ENCODE assay signal across 17 cellular contexts in the genomic region with DNA sequence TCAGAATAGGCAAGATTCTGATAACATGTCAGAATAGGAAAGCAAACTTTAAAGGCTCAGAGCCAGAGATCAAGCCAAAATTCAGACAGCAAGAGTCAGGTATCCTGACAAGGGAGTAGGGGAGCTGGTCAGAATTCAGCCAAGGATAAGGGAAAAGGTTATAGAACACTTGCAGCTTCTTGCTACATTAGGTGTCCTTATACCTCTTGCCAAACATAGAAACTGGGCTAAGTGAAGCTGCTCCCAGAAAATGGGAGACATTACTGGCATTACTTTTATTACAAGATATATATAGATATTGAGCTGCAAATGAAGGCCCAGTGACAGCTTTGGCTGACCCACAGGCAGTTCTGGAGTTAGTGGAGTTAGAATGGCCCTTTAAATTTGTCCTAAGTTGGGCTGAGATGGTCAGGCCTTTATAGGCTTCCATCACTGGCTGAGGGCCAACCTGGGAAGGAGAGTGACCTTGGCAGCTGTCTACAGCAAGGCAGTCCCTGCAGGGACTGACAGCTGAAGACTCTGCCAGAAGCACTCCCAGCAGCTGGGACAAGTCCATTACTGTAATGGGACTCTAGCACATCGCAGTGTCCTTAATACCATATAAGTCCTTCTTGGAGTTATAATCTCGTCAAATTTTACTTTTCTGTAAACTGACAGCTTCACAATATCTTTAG.
DNase-seq lines count a peak whose midpoint lies in the region; ATAC-seq and TF ChIP-seq lines count a peak whose summit lies in the region.
"Had no signal": no experiment of that assay in that cellular context is flagged by ENCODE, and none has a peak within 500 bp of the region (broad histone marks: within the 10 kb centered on the region; RNA-seq: fewer than 3 reads in every experiment).

No MANE protein-coding gene starts in this region.

- ATAC-seq in gastrocnemius medialis (peak; percentile 96 to 98), SK-N-SH treated with all-trans-retinoic acid at 6 μM for 48 hours (no peak), GM21619 (IDR thresholded peaks at IDR 0.05; ENCODE audit: unreplicated experiment) (no peak)
- ATAC-seq: esophagus mucosa; naive thymus-derived CD4-positive, alpha-beta T cell; Panc1 had no signal

- TF ChIP-seq POLR2A in gastrocnemius medialis (IDR thresholded peaks at IDR 0.05): no peak

- no peaks in the 10 kb centered on the region for H3K9me3 ChIP-seq in hepatocyte (ENCODE audit: low read depth)
- no peaks in the 10 kb centered on the region for H3K9me3 ChIP-seq in gastrocnemius medialis

- 76% methylated on average over 2 of the region's 2 CpGs for WGBS in hepatocyte (ENCODE audit: low lambda C conversion rate, missing lambda C conversion rate)

- H3K9me2 ChIP-seq in hepatocyte (replicated peaks; ENCODE audit: insufficient read depth): no peaks in the 10 kb centered on the region

- DNase-seq in LHCN-M2 (ENCODE audit: low read depth) (peak; percentile 93), SHP77 (lab: John Stamatoyannopoulos, UW) (peak; percentile 18 to 60), hepatocyte (ENCODE audit: low spot score) (peak; percentile 19), gastrocnemius medialis (peak; percentile 76 to 92), mesenteric fat pad (ENCODE audit: low spot score) (no peak), UCSD-AML1 (lab: John Stamatoyannopoulos, UW; ENCODE audit: unreplicated experiment) (no peak)
- DNase-seq: activated CD4-positive, CD25-positive, alpha-beta regulatory T cell treated with anti-CD3 and anti-CD28 coated beads, Interleukin-2, amount 50 U/mL, for 72 hours; activated CD8-positive, alpha-beta memory T cell treated with anti-CD3 and anti-CD28 coated beads, Interleukin-2, amount 50 U/mL, for 4 hours; activated naive CD4-positive, alpha-beta T cell; AML-193; naive thymus-derived CD4-positive, alpha-beta T cell; NCI-H1092; NCI-H2227 treated with DMSO at 0.1 percent for 48 hours had no signal

- no peaks in the 10 kb centered on the region for H3K79me2 ChIP-seq in hepatocyte

- H3K4me1 ChIP-seq in hepatocyte (ENCODE audit: insufficient read depth): peaks cover 10% of the 10 kb centered on the region
- H3K4me1 ChIP-seq in gastrocnemius medialis: peaks cover 30% of the 10 kb centered on the region in 2 donors

- in situ Hi-C loops in gastrocnemius medialis (cut with MboI; ENCODE audit: low sequenced_read_pairs in 4 of 4): no loop called here

- TF ChIP-seq CTCF in hepatocyte (IDR thresholded peaks at IDR 0.05; ENCODE audit: poor library complexity) (no peak), gastrocnemius medialis (IDR thresholded peaks at IDR 0.05 in 4 of 5, conservative IDR thresholded peaks at IDR 0.05 in 1 of 5) (no peak)

- intact Hi-C loops in gastrocnemius medialis (cut with DNase I; ENCODE audit: low total_unique reads): loop anchor here (5.0 kb wide), 1 partner anchor 36 kb away; no protein-coding TSS in a partner anchor

- H2AFZ ChIP-seq in hepatocyte: no peak overlapping the region

- H3K4me2 ChIP-seq in hepatocyte: peak overlapping the region; percentile 54

- no peaks in the 10 kb centered on the region for H4K20me1 ChIP-seq in hepatocyte (ENCODE audit: insufficient read depth, poor library complexity, severe bottlenecking)

- H3K36me3 ChIP-seq in hepatocyte (replicated peaks; ENCODE audit: insufficient read depth, low read depth): no peaks in the 10 kb centered on the region
- H3K36me3 ChIP-seq in gastrocnemius medialis: no peaks in the 10 kb centered on the region

- H3K4me3 ChIP-seq in hepatocyte (no peak overlapping the region), gastrocnemius medialis (no peak overlapping the region)

- H3K27ac ChIP-seq in hepatocyte: peak overlapping the region; percentile 67
- peak overlapping the region; percentile 64 to 81 (median 69) for H3K27ac ChIP-seq in gastrocnemius medialis

- H3K27me3 ChIP-seq in hepatocyte (no peaks in the 10 kb centered on the region), gastrocnemius medialis (no peaks in the 10 kb centered on the region)

TF ChIP-seq in SK-N-SH treated with all-trans-retinoic acid at 6 μM for 48 hours, 23 proteins besides CTCF, POLR2A, EP300 and RAD21 (continues in another document):
- no peak for TF ChIP-seq ZNF565 (CRISPR knock-in tag; conservative IDR thresholded peaks at IDR 0.05; ENCODE audit: low read depth)
- no peak for TF ChIP-seq ESRRG (CRISPR knock-in tag; IDR thresholded peaks at IDR 0.05)
- no peak for TF ChIP-seq CSRNP3 (CRISPR knock-in tag; IDR thresholded peaks at IDR 0.05)
- TF ChIP-seq RARB (CRISPR knock-in tag; IDR thresholded peaks at IDR 0.05): no peak
- TF ChIP-seq CSDC2 (CRISPR knock-in tag; IDR thresholded peaks at IDR 0.05): no peak
- TF ChIP-seq SNAI2 (CRISPR knock-in tag; IDR thresholded peaks at IDR 0.05): no peak
- TF ChIP-seq, protein P1, sequence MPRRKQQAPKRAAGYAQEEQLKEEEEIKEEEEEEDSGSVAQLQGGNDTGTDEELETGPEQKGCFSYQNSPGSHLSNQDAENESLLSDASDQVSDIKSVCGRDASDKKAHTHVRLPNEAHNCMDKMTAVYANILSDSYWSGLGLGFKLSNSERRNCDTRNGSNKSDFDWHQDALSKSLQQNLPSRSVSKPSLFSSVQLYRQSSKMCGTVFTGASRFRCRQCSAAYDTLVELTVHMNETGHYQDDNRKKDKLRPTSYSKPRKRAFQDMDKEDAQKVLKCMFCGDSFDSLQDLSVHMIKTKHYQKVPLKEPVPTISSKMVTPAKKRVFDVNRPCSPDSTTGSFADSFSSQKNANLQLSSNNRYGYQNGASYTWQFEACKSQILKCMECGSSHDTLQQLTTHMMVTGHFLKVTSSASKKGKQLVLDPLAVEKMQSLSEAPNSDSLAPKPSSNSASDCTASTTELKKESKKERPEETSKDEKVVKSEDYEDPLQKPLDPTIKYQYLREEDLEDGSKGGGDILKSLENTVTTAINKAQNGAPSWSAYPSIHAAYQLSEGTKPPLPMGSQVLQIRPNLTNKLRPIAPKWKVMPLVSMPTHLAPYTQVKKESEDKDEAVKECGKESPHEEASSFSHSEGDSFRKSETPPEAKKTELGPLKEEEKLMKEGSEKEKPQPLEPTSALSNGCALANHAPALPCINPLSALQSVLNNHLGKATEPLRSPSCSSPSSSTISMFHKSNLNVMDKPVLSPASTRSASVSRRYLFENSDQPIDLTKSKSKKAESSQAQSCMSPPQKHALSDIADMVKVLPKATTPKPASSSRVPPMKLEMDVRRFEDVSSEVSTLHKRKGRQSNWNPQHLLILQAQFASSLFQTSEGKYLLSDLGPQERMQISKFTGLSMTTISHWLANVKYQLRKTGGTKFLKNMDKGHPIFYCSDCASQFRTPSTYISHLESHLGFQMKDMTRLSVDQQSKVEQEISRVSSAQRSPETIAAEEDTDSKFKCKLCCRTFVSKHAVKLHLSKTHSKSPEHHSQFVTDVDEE (CRISPR knock-in tag; IDR thresholded peaks at IDR 0.05): no peak
- TF ChIP-seq ZC3H10 (CRISPR knock-in tag; IDR thresholded peaks at IDR 0.05): no peak
- no peak for TF ChIP-seq TCF4 (CRISPR knock-in tag; IDR thresholded peaks at IDR 0.05; ENCODE audit: borderline replicate concordance)
- no peak for TF ChIP-seq ISL1 (CRISPR knock-in tag; IDR thresholded peaks at IDR 0.05)
- no peak for TF ChIP-seq TOX (CRISPR knock-in tag; IDR thresholded peaks at IDR 0.05; ENCODE audit: borderline replicate concordance)
- TF ChIP-seq, protein P2, sequence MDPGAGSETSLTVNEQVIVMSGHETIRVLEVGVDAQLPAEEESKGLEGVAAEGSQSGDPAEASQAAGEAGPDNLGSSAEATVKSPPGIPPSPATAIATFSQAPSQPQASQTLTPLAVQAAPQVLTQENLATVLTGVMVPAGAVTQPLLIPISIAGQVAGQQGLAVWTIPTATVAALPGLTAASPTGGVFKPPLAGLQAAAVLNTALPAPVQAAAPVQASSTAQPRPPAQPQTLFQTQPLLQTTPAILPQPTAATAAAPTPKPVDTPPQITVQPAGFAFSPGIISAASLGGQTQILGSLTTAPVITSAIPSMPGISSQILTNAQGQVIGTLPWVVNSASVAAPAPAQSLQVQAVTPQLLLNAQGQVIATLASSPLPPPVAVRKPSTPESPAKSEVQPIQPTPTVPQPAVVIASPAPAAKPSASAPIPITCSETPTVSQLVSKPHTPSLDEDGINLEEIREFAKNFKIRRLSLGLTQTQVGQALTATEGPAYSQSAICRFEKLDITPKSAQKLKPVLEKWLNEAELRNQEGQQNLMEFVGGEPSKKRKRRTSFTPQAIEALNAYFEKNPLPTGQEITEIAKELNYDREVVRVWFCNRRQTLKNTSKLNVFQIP (CRISPR knock-in tag; IDR thresholded peaks at IDR 0.05; ENCODE audit: borderline replicate concordance, low read depth): no peak
- no peak for TF ChIP-seq ZNF70 (CRISPR knock-in tag; IDR thresholded peaks at IDR 0.05)
- TF ChIP-seq ZNF8 (CRISPR knock-in tag; IDR thresholded peaks at IDR 0.05): no peak
- TF ChIP-seq ZFP3 (CRISPR knock-in tag; IDR thresholded peaks at IDR 0.05): no peak
- no peak for TF ChIP-seq CREB5 (CRISPR knock-in tag; IDR thresholded peaks at IDR 0.05; ENCODE audit: low read depth)
- TF ChIP-seq GLIS3 (CRISPR knock-in tag; IDR thresholded peaks at IDR 0.05): no peak
- TF ChIP-seq ARNTL (CRISPR knock-in tag; IDR thresholded peaks at IDR 0.05; ENCODE audit: borderline replicate concordance, low read depth): no peak
- TF ChIP-seq BACH2 (CRISPR knock-in tag; IDR thresholded peaks at IDR 0.05; ENCODE audit: borderline replicate concordance): no peak

Comparison
In these comparisons a context has a peak if more than half of its experiments do, and no peak if none do; other contexts are left out.
1. DNase-seq: peak in LHCN-M2 (single experiment), SHP77 (2 of 2), hepatocyte (single experiment) and gastrocnemius medialis (2 of 2); none in mesenteric fat pad (single experiment) and UCSD-AML1 (single experiment).
2. ATAC-seq: peak in gastrocnemius medialis (2 of 2); none in SK-N-SH treated with all-trans-retinoic acid at 6 μM for 48 hours (single experiment) and GM21619 (single experiment).